Comparison of ENCODE assay signal across 13 cellular contexts in genomic region chr12:127785535-127785934, GRCh38.
DNase-seq lines count a peak whose midpoint lies in the region; ATAC-seq and TF ChIP-seq lines count a peak whose summit lies in the region.
"Had no signal": no experiment of that assay in that cellular context is flagged by ENCODE, and none has a peak within 500 bp of the region (broad histone marks: within the 10 kb centered on the region; RNA-seq: fewer than 3 reads in every experiment).

No MANE protein-coding gene starts in this region.

- H3K4me3 Mint-ChIP-seq in activated naive CD8-positive, alpha-beta T cell treated with anti-CD3 and anti-CD28 coated beads for 36 hours = no peak overlapping the region

- peaks cover 3% of the 10 kb centered on the region for H3K9me3 Mint-ChIP-seq in activated naive CD8-positive, alpha-beta T cell treated with anti-CD3 and anti-CD28 coated beads for 36 hours

- no peak for TF ChIP-seq EP300 in gastroesophageal sphincter (IDR thresholded peaks at IDR 0.05)

- peak; percentile 31 for ATAC-seq in gastroesophageal sphincter

- no peaks in the 10 kb centered on the region for H3K36me3 ChIP-seq in gastroesophageal sphincter
- H3K36me3 ChIP-seq: thyroid gland had no signal

- H3K27me3 ChIP-seq in gastroesophageal sphincter = no peaks in the 10 kb centered on the region
- H3K27me3 ChIP-seq: thyroid gland had no signal

- H3K27me3 Mint-ChIP-seq in activated naive CD8-positive, alpha-beta T cell treated with anti-CD3 and anti-CD28 coated beads for 36 hours = no peaks in the 10 kb centered on the region

- H3K27ac Mint-ChIP-seq in activated naive CD8-positive, alpha-beta T cell treated with anti-CD3 and anti-CD28 coated beads for 36 hours = no peak overlapping the region

- no peaks in the 10 kb centered on the region for H3K9me3 ChIP-seq in gastroesophageal sphincter
- H3K9me3 ChIP-seq: Caco-2, thyroid gland had no signal

- peak overlapping the region; percentile 69 for H3K27ac ChIP-seq in angular gyrus (ENCODE audit: low read depth, low read length)
- no peak overlapping the region for H3K27ac ChIP-seq in gastroesophageal sphincter
- H3K27ac ChIP-seq: thyroid gland had no signal

- no peak for TF ChIP-seq CTCF in gastroesophageal sphincter (IDR thresholded peaks at IDR 0.05)

- H3K4me3 ChIP-seq in gastroesophageal sphincter = no peak overlapping the region
- H3K4me3 ChIP-seq: thyroid gland had no signal

- no peaks in the 10 kb centered on the region for H3K4me1 Mint-ChIP-seq in activated naive CD8-positive, alpha-beta T cell treated with anti-CD3 and anti-CD28 coated beads for 36 hours

- DNase-seq in GOT3 (lab: John Stamatoyannopoulos, UW) (peak; percentile 14), superior temporal gyrus (ENCODE audit: extremely low spot score) (peak; percentile 74), SKM-1 (lab: John Stamatoyannopoulos, UW; ENCODE audit: unreplicated experiment) (no peak), HuH-7 (ENCODE audit: low spot score) (no peak)
- no peak for DNase-seq in activated naive CD8-positive, alpha-beta T cell treated with anti-CD3 and anti-CD28 coated beads for 36 hours
- DNase-seq: activated CD4-positive, alpha-beta T cell treated with anti-CD3 and anti-CD28 coated beads, Interleukin-2, amount 50 U/mL, for 48 hours; Caco-2; dermis blood vessel endothelial cell; NCI-H345; T-helper 2 cell; thyroid gland had no signal

- TF ChIP-seq POLR2A in gastroesophageal sphincter (IDR thresholded peaks at IDR 0.05) = no peak

- H3K4me1 ChIP-seq in gastroesophageal sphincter = no peaks in the 10 kb centered on the region
- H3K4me1 ChIP-seq: Caco-2, thyroid gland had no signal

- WGBS in gastroesophageal sphincter (ENCODE audit: low coverage in 1 of 2), 2 donors = 21 to 40% methylated on average over 2 to 4 of the region's 5 CpGs

- H3K36me3 Mint-ChIP-seq in activated naive CD8-positive, alpha-beta T cell treated with anti-CD3 and anti-CD28 coated beads for 36 hours = no peaks in the 10 kb centered on the region

Comparison
In these comparisons a context has a peak if more than half of its experiments do, and no peak if none do; other contexts are left out.
1. DNase-seq: peak in GOT3 (single experiment) and superior temporal gyrus (single experiment); none in SKM-1 (single experiment), activated naive CD8-positive, alpha-beta T cell treated with anti-CD3 and anti-CD28 coated beads for 36 hours (single experiment) and HuH-7 (single experiment).